ENCODE assay signal across 10 cellular contexts in the genomic region with DNA sequence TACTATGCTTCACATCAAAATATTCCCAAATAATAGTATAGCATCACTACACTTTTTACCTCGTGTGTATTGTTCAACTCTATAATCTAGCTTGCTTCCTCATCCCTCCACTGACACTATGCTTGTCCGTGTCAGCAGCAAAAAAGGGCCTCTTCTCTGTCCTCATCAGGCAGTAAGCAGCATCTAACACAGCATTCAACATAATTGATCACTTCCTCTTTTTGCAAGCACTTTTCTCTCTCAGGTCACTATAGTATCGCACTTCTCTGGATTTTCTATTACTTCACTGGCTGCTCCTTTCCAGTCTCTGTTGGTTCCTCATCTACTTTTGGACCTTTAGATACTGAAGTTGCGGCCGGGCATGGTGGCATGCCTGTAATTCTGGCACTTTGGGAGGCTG.
DNase-seq lines count a peak whose midpoint lies in the region; ATAC-seq and TF ChIP-seq lines count a peak whose summit lies in the region.
"Had no signal": no experiment of that assay in that cellular context is flagged by ENCODE, and none has a peak within 500 bp of the region (broad histone marks: within the 10 kb centered on the region; RNA-seq: fewer than 3 reads in every experiment).

No MANE protein-coding gene starts in this region.

- CTCF ChIA-PET in PC-3 (lab: Charles Lee): no interaction called here

- no peaks in the 10 kb centered on the region for H3K79me2 ChIP-seq in PC-3 (ENCODE audit: low read length)

- no peak for TF ChIP-seq CTCF in PC-3 (conservative IDR thresholded peaks at IDR 0.05; ENCODE audit: low read depth, low read length)

- no peaks in the 10 kb centered on the region for H3F3A ChIP-seq in PC-3 (ENCODE audit: low read length, unreplicated experiment)

- no peaks in the 10 kb centered on the region for H3K9me3 ChIP-seq in PC-3 (ENCODE audit: low read length)
- no peaks in the 10 kb centered on the region for H3K9me3 ChIP-seq in effector memory CD4-positive, alpha-beta T cell (ENCODE audit: control insufficient read depth, low read length)
- H3K9me3 ChIP-seq: SJCRH30 had no signal

- no peak overlapping the region for H3K4me3 ChIP-seq in PC-3 (ENCODE audit: low read length)
- no peak overlapping the region for H3K4me3 ChIP-seq in effector memory CD4-positive, alpha-beta T cell (ENCODE audit: insufficient read depth, low read depth, low read length, poor library complexity, severe bottlenecking)
- H3K4me3 ChIP-seq: SJCRH30 had no signal

- H3K4me1 ChIP-seq in PC-3 (ENCODE audit: insufficient read depth, low read length): peaks cover under 1% of the 10 kb centered on the region; the same call in 1 of the 2 replicates
- H3K4me1 ChIP-seq in effector memory CD4-positive, alpha-beta T cell (ENCODE audit: control insufficient read depth, insufficient read depth, low read length, poor library complexity, severe bottlenecking): no peaks in the 10 kb centered on the region

- BruUV-seq in PC-3 (replicated peaks; lab: Mats Ljungman, UMichigan): no TSS peak

- DNase-seq in SIG-M5 treated with dmso at 0.1 percent for 504 hours (lab: John Stamatoyannopoulos, UW; ENCODE audit: unreplicated experiment) (peak; percentile 97), PC-3 (no peak), DMS 273 (lab: John Stamatoyannopoulos, UW; ENCODE audit: unreplicated experiment) (no peak), NK-92 (lab: John Stamatoyannopoulos, UW; ENCODE audit: unreplicated experiment) (no peak)
- no peak for DNase-seq in effector memory CD4-positive, alpha-beta T cell
- DNase-seq: NCI-H1092, SJCRH30 had no signal

- ATAC-seq in GM18520 (IDR thresholded peaks at IDR 0.05; ENCODE audit: unreplicated experiment) (peak; percentile 97), GM21528 (IDR thresholded peaks at IDR 0.05; ENCODE audit: low FRiP score, unreplicated experiment) (peak; percentile 83), HG03159 (IDR thresholded peaks at IDR 0.05; ENCODE audit: unreplicated experiment) (peak; percentile 95), PC-3 (no peak)

- POLR2A ChIA-PET in PC-3 (lab: Charles Lee; ENCODE audit: unreplicated experiment): no interaction called here

- no peaks in the 10 kb centered on the region for H4K20me1 ChIP-seq in PC-3 (ENCODE audit: low read length)

- no peaks in the 10 kb centered on the region for H3K9me2 ChIP-seq in PC-3 (replicated peaks; ENCODE audit: low read length)

- H3K4me2 ChIP-seq in PC-3 (ENCODE audit: low read length): no peak overlapping the region

- no peak overlapping the region for H3K27ac ChIP-seq in PC-3 (ENCODE audit: low read length)
- H3K27ac ChIP-seq in effector memory CD4-positive, alpha-beta T cell (ENCODE audit: insufficient read depth, low read length, poor library complexity, severe bottlenecking): no peak overlapping the region
- H3K27ac ChIP-seq: SJCRH30 had no signal

- no peak overlapping the region for H2AFZ ChIP-seq in PC-3 (ENCODE audit: low read length)

- no peak overlapping the region for H3K9ac ChIP-seq in PC-3 (ENCODE audit: low read length)

- intact Hi-C loops in PC-3 (cut with micrococcal nuclease): no loop called here

- H3K27me3 ChIP-seq in PC-3 (ENCODE audit: low read length): no peaks in the 10 kb centered on the region
- no peaks in the 10 kb centered on the region for H3K27me3 ChIP-seq in effector memory CD4-positive, alpha-beta T cell (replicated peaks; ENCODE audit: control insufficient read depth, insufficient read depth, low read length, poor library complexity, severe bottlenecking)
- H3K27me3 ChIP-seq: SJCRH30 had no signal

- H3K36me3 ChIP-seq in PC-3 (ENCODE audit: low read depth, low read length): no peaks in the 10 kb centered on the region
- H3K36me3 ChIP-seq in effector memory CD4-positive, alpha-beta T cell (ENCODE audit: control insufficient read depth, insufficient read depth, low read length): no peaks in the 10 kb centered on the region
- H3K36me3 ChIP-seq: SJCRH30 had no signal
